Comparison of ENCODE assay signal across 1 cellular context in genomic region chr13:28707629-28708427, GRCh38.
A peak's percentile ranks its signal among the peaks of the same experiment; 100 is the strongest.
TF ChIP-seq lines count a peak whose summit lies in the region.

No MANE protein-coding gene starts in this region.

TF ChIP-seq in K562, 482 proteins besides CTCF, POLR2A, EP300 and RAD21 (continued from another document and continues in another):
- TF ChIP-seq ATF3 (IDR thresholded peaks at IDR 0.05) = peak; percentile 38; the same call in 1 of the 2 replicates
- no peak for TF ChIP-seq ATF3 (CRISPR knock-in tag; conservative IDR thresholded peaks at IDR 0.05)
- no peak for TF ChIP-seq TOE1 (IDR thresholded peaks at IDR 0.05; ENCODE audit: borderline replicate concordance)
- no peak for TF ChIP-seq TOE1 (CRISPR knock-in tag; IDR thresholded peaks at IDR 0.05; ENCODE audit: borderline replicate concordance, low read depth)
- no peak for TF ChIP-seq HDAC3 (IDR thresholded peaks at IDR 0.05; ENCODE audit: borderline replicate concordance, partially characterized antibody)
- TF ChIP-seq ZNF639 (CRISPR knock-in tag; conservative IDR thresholded peaks at IDR 0.05 in 1 of 2, IDR thresholded peaks at IDR 0.05 in 1 of 2) = 0 out of 4 replicates have a peak, but pooled peaks of 1 of the 2 experiments have one; percentile 49
- no peak for TF ChIP-seq ZNF140 (CRISPR knock-in tag; IDR thresholded peaks at IDR 0.05)
- no peak for TF ChIP-seq SRSF9 (IDR thresholded peaks at IDR 0.05; ENCODE audit: borderline replicate concordance, low read depth, low read length)
- peak; percentile 92 for TF ChIP-seq ZNF316 (IDR thresholded peaks at IDR 0.05)
- TF ChIP-seq TEAD2 (tag; IDR thresholded peaks at IDR 0.05) = peak; percentile 50; the same call in 1 of the 2 replicates
- no peak for TF ChIP-seq TFE3 (CRISPR knock-in tag; IDR thresholded peaks at IDR 0.05)
- TF ChIP-seq YY1 (IDR thresholded peaks at IDR 0.05; ENCODE audit: borderline replicate concordance in 1 of 3, control insufficient read depth in 1 of 3, extremely low read depth in 1 of 3, insufficient read depth in 3 of 3, insufficient read length in 1 of 3, insufficient replicate concordance in 2 of 3, low read depth in 1 of 3, low read length in 2 of 3) = peak in 1 of 3 experiments; percentile 32
- no peak for TF ChIP-seq TSHZ1 (CRISPR knock-in tag; IDR thresholded peaks at IDR 0.05)
- no peak for TF ChIP-seq EGR1 (conservative IDR thresholded peaks at IDR 0.05)
- TF ChIP-seq RBM22 (IDR thresholded peaks at IDR 0.05; ENCODE audit: low read depth, low read length, poor library complexity, severe bottlenecking) = no peak
- TF ChIP-seq MAFF (IDR thresholded peaks at IDR 0.05; ENCODE audit: low read length) = peak; percentile 80
- TF ChIP-seq SMARCA5 (IDR thresholded peaks at IDR 0.05) = no peak
- TF ChIP-seq IFI16 (CRISPR knock-in tag; IDR thresholded peaks at IDR 0.05) = no peak
- TF ChIP-seq ESRRA (IDR thresholded peaks at IDR 0.05; ENCODE audit: borderline replicate concordance, low read depth) = no peak
- no peak for TF ChIP-seq ARHGAP35 (IDR thresholded peaks at IDR 0.05; ENCODE audit: partially characterized antibody)
- no peak for TF ChIP-seq FUS (optimal IDR thresholded peaks at IDR 0.05; ENCODE audit: low read depth, low read length)
- peak; percentile 35; the same call in 1 of the 2 replicates for TF ChIP-seq JUND (IDR thresholded peaks at IDR 0.05; ENCODE audit: borderline replicate concordance, low read depth, low read length)
- peak; percentile 74; the same call in 2 of the 3 replicates for TF ChIP-seq JUND (tag; IDR thresholded peaks at IDR 0.05; ENCODE audit: borderline replicate concordance, low read depth, low read length)
- 0 out of 2 replicates have a peak, but pooled peaks have one; percentile 32 for TF ChIP-seq ETV1 (tag; conservative IDR thresholded peaks at IDR 0.05; ENCODE audit: low read depth)
- TF ChIP-seq MAFK (IDR thresholded peaks at IDR 0.05; ENCODE audit: low read length) = peak; percentile 78
- 0 out of 2 replicates have a peak, but pooled peaks have one; percentile 20 for TF ChIP-seq SMARCA4 (IDR thresholded peaks at IDR 0.05)
- 0 out of 2 replicates have a peak, but pooled peaks have one; percentile 47 for TF ChIP-seq CREB3 (tag; conservative IDR thresholded peaks at IDR 0.05; ENCODE audit: low read depth)
- peak; percentile 86 for TF ChIP-seq C11orf30 (IDR thresholded peaks at IDR 0.05; ENCODE audit: low read depth)
- no peak for TF ChIP-seq FOXJ3 (CRISPR knock-in tag; IDR thresholded peaks at IDR 0.05)
- no peak for TF ChIP-seq CBX8 (IDR thresholded peaks at IDR 0.05; ENCODE audit: borderline replicate concordance, extremely low read depth, low read depth, low read length, poor library complexity, severe bottlenecking)
- peak; percentile 19; the same call in 1 of the 2 replicates for TF ChIP-seq TEAD4 (IDR thresholded peaks at IDR 0.05; ENCODE audit: low read length)
- no peak for TF ChIP-seq TEAD4 (CRISPR knock-in tag; IDR thresholded peaks at IDR 0.05; ENCODE audit: borderline replicate concordance)
- TF ChIP-seq SPI1 (IDR thresholded peaks at IDR 0.05; ENCODE audit: borderline replicate concordance, low read depth, low read length) = peak; percentile 15; the same call in 1 of the 2 replicates
- TF ChIP-seq DPF2 (IDR thresholded peaks at IDR 0.05) = peak; percentile 42
- TF ChIP-seq ARNT (IDR thresholded peaks at IDR 0.05) = no peak
- peak; percentile 93 for TF ChIP-seq MAFG (tag; conservative IDR thresholded peaks at IDR 0.05)
- TF ChIP-seq ZNF354B (CRISPR knock-in tag; IDR thresholded peaks at IDR 0.05) = no peak
- peak; percentile 91 for TF ChIP-seq NFE2 (IDR thresholded peaks at IDR 0.05; ENCODE audit: low read depth)
- no peak for TF ChIP-seq NR4A1 (CRISPR knock-in tag; IDR thresholded peaks at IDR 0.05)
- peak; percentile 63; the same call in 1 of the 2 replicates for TF ChIP-seq NR4A1 (tag; IDR thresholded peaks at IDR 0.05)
- TF ChIP-seq KDM5B (IDR thresholded peaks at IDR 0.05; ENCODE audit: insufficient replicate concordance, low read depth, low read length) = no peak
- no peak for TF ChIP-seq HLTF (IDR thresholded peaks at IDR 0.05)
- no peak for TF ChIP-seq ZMIZ1 (IDR thresholded peaks at IDR 0.05; ENCODE audit: low read depth in 2 of 2, low read length in 2 of 2)
- no peak for TF ChIP-seq PML (IDR thresholded peaks at IDR 0.05; ENCODE audit: low read length)
- no peak for TF ChIP-seq MXI1 (IDR thresholded peaks at IDR 0.05; ENCODE audit: low read depth, low read length)
- no peak for TF ChIP-seq ASH1L (IDR thresholded peaks at IDR 0.05; ENCODE audit: borderline replicate concordance, low read depth, partially characterized antibody)
- peak; percentile 63; the same call in 1 of the 2 replicates for TF ChIP-seq NFE2L1 (tag; IDR thresholded peaks at IDR 0.05; ENCODE audit: borderline replicate concordance, low read depth)
- TF ChIP-seq ZNF592 (IDR thresholded peaks at IDR 0.05) = peak; percentile 79
- no peak for TF ChIP-seq SOX6 (IDR thresholded peaks at IDR 0.05)
